ENCODE assay signal across 26 cellular contexts in the genomic region with DNA sequence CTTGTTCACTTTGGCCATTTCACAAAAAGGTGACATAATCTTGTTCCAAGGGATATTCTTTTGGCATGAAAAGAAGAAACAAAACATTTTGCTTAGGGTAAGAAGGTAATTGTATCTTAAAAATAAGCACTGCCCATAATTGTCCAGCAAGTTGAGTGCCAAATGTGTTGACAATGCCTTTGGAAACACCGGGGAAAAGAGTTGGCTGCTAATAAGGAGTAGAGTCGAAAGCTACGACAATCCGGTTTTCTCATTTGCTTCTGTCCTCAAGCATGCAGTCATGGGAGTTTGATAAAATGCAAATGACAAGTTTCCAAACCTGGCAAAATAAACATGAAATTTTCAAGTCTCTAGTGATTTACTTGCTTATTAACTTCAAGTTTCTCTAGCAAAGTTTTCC.
"Had no signal": no experiment of that assay in that cellular context is flagged by ENCODE, and none has a peak within 500 bp of the region (broad histone marks: within the 10 kb centered on the region; RNA-seq: fewer than 3 reads in every experiment).

No MANE protein-coding gene starts in this region.

- H3K9me3 ChIP-seq: ascending aorta, colonic mucosa, esophagus squamous epithelium, left lung, sigmoid colon, thyroid gland, upper lobe of right lung had no signal

- H3K4me3 ChIP-seq: adrenal gland, ascending aorta, colonic mucosa, esophagus squamous epithelium, left lung, sigmoid colon, thyroid gland, upper lobe of right lung had no signal

- H3K4me3 Mint-ChIP-seq: activated T-helper 17 cell treated with anti-CD3 and anti-CD28 coated beads, Interleukin-2, amount 50 U/mL, for 72 hours; central memory CD8-positive, alpha-beta T cell; effector memory CD8-positive, alpha-beta T cell; immature natural killer cell; nephron progenitor cell; T-cell had no signal

- H3K27me3 ChIP-seq: adrenal gland, ascending aorta, brain microvascular endothelial cell, colonic mucosa, dorsolateral prefrontal cortex, esophagus squamous epithelium, left lung, sigmoid colon, thyroid gland, upper lobe of right lung had no signal

- DNase-seq: activated CD4-positive, alpha-beta T cell treated with anti-CD3 and anti-CD28 coated beads for 1 hour; activated CD4-positive, alpha-beta T cell treated with anti-CD3 and anti-CD28 coated beads, Interleukin-2, amount 50 U/mL, for 1 hour; activated T-cell treated with anti-CD3 and anti-CD28 coated beads, Interleukin-2, amount 50 U/mL, for 1 hour; adrenal gland; brain microvascular endothelial cell; colonic mucosa; dorsolateral prefrontal cortex; effector memory CD8-positive, alpha-beta T cell; esophagus squamous epithelium; immature natural killer cell; kidney glomerular epithelial cell; left lung; mammary epithelial cell; nephron progenitor cell; nucleus accumbens; sigmoid colon; stimulated activated CD4-positive, alpha-beta T cell treated with anti-CD3 and anti-CD28 coated beads, Interleukin-4, amount 100 ng/mL, for 24 hours; stimulated activated naive CD4-positive, alpha-beta T cell treated with Interleukin-2 at 50 U/mL for 16 hours; T-cell; thyroid gland; upper lobe of right lung had no signal

- ATAC-seq: activated naive CD4-positive, alpha-beta T cell treated with anti-CD3 and anti-CD28 coated beads, Interleukin-2, amount 50 U/mL, for 72 hours; activated T-helper 17 cell treated with anti-CD3 and anti-CD28 coated beads, Interleukin-2, amount 50 U/mL, for 72 hours; effector memory CD8-positive, alpha-beta T cell; left lung; SK-N-SH treated with all-trans-retinoic acid at 6 μM for 48 hours; T-cell; upper lobe of right lung had no signal

- H3K27me3 Mint-ChIP-seq: activated T-helper 17 cell treated with anti-CD3 and anti-CD28 coated beads, Interleukin-2, amount 50 U/mL, for 72 hours; central memory CD8-positive, alpha-beta T cell; effector memory CD8-positive, alpha-beta T cell; T-cell had no signal

- H3K9me3 Mint-ChIP-seq: activated naive CD4-positive, alpha-beta T cell treated with anti-CD3 and anti-CD28 coated beads, Interleukin-2, amount 50 U/mL, for 72 hours; activated T-helper 17 cell treated with anti-CD3 and anti-CD28 coated beads, Interleukin-2, amount 50 U/mL, for 72 hours; central memory CD8-positive, alpha-beta T cell; effector memory CD8-positive, alpha-beta T cell; immature natural killer cell; nephron progenitor cell; T-cell had no signal

- H3K27ac Mint-ChIP-seq: activated naive CD4-positive, alpha-beta T cell treated with anti-CD3 and anti-CD28 coated beads, Interleukin-2, amount 50 U/mL, for 72 hours; activated T-helper 17 cell treated with anti-CD3 and anti-CD28 coated beads, Interleukin-2, amount 50 U/mL, for 72 hours; effector memory CD8-positive, alpha-beta T cell; immature natural killer cell; nephron progenitor cell; T-cell had no signal

- H3K36me3 Mint-ChIP-seq: activated naive CD4-positive, alpha-beta T cell treated with anti-CD3 and anti-CD28 coated beads, Interleukin-2, amount 50 U/mL, for 72 hours had no signal

- H3K4me1 ChIP-seq: colonic mucosa, upper lobe of right lung had no signal

- H3K27ac ChIP-seq: adrenal gland, ascending aorta, brain microvascular endothelial cell, colonic mucosa, esophagus squamous epithelium, left lung, sigmoid colon, thyroid gland, upper lobe of right lung had no signal

- H3K4me1 Mint-ChIP-seq: activated T-helper 17 cell treated with anti-CD3 and anti-CD28 coated beads, Interleukin-2, amount 50 U/mL, for 72 hours; central memory CD8-positive, alpha-beta T cell; immature natural killer cell; T-cell had no signal

- H3K36me3 ChIP-seq: adrenal gland, ascending aorta, colonic mucosa, left lung, sigmoid colon, thyroid gland had no signal
